7 cellular contexts compared by ENCODE assay signal in the genomic region with DNA sequence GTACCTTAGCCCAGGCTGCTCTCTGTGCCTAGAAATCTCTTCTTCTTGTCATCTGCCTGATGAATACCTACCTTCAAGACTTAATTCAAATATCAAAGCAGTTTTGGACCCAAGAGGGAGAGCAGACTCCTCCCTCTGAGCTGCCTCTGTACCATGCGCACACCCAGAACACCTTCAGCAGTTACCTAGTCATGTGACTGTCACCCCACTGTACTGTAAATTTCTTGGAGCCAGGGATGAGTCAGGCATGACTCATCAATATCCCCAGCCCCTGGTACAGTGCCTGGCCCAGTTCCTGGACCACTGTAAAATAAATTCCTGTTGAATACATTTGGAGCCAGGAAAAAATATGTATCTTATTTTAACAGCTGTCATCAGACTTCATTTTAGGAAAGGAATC.
DNase-seq lines count a peak whose midpoint lies in the region; ATAC-seq, FAIRE-seq and TF ChIP-seq lines count a peak whose summit lies in the region.
"Not testable (repeated sequence)": the region's sequence is repeated elsewhere in the genome, so short reads cannot be mapped to it uniquely, and the experiment has no call there.

No MANE protein-coding gene starts in this region.

- DNase-seq in HCT116 (ENCODE audit: low read depth, low spot score); Panc1 (ENCODE audit: low read depth, low spot score); SK-N-SH; foreskin keratinocyte; stimulated activated effector memory CD8-positive, alpha-beta T cell treated with anti-CD3 and anti-CD28 coated beads, Interleukin-12 subunit alpha, Interleukin-12 subunit beta, amount 100 ng/mL, for 72 hours (ENCODE audit: low spot score in 2 of 2): not testable (repeated sequence)
- DNase-seq in LHCN-M2 (ENCODE audit: low read depth) (peak; percentile 17), bronchial epithelial cell (ENCODE audit: low read depth) (peak; percentile 1)

- H3K36me3 ChIP-seq in HCT116 (ENCODE audit: control insufficient read depth in 1 of 2, insufficient read depth in 2 of 2, low read length in 2 of 2); Panc1 (ENCODE audit: control insufficient read depth, insufficient read depth, low read length); SK-N-SH (replicated peaks in 1 of 2; ENCODE audit: control insufficient read depth in 1 of 2, insufficient read depth in 2 of 2, low read length in 1 of 2); bronchial epithelial cell (ENCODE audit: control insufficient read depth, insufficient read depth, low read length): not testable (repeated sequence)

- H3K9me2 ChIP-seq in HCT116 (ENCODE audit: insufficient read depth); SK-N-SH: not testable (repeated sequence)

- TF ChIP-seq POLR2A in HCT116 (IDR thresholded peaks at IDR 0.05; ENCODE audit: borderline replicate concordance, extremely low read depth, insufficient read depth, insufficient read length) = not testable (repeated sequence)

- peaks cover 4 to 25% of the 10 kb centered on the region in 2 experiments; a peak in 3 of 4 replicates for H3K4me1 ChIP-seq in HCT116 (ENCODE audit: control insufficient read depth in 1 of 2, insufficient read depth in 2 of 2, low read length in 2 of 2)
- H3K4me1 ChIP-seq in Panc1 (ENCODE audit: control insufficient read depth, insufficient read depth, low read length); SK-N-SH (ENCODE audit: control insufficient read depth in 1 of 2, insufficient read depth in 2 of 2, low read depth in 1 of 2, low read length in 1 of 2); foreskin keratinocyte: not testable (repeated sequence)

- not testable (repeated sequence) for TF ChIP-seq EP300 in SK-N-SH (IDR thresholded peaks at IDR 0.05; ENCODE audit: borderline replicate concordance in 1 of 2, low read depth in 1 of 2, low read length in 1 of 2)

- intact Hi-C loops in HCT116 (cut with micrococcal nuclease); Panc1 (cut with micrococcal nuclease; ENCODE audit: unreplicated experiment): not testable (repeated sequence)

- in situ Hi-C loops in Panc1 (cut with HindIII; ENCODE audit: low pct_unique_long_range_greater_than_20kb, low sequenced_read_pairs) = not testable (repeated sequence)

- TF ChIP-seq CTCF in HCT116 (IDR thresholded peaks at IDR 0.05 in 2 of 3, conservative IDR thresholded peaks at IDR 0.05 in 1 of 3; ENCODE audit: borderline replicate concordance in 1 of 3, insufficient read depth in 1 of 3, low read depth in 2 of 3, low read length in 2 of 3); Panc1 (IDR thresholded peaks at IDR 0.05); SK-N-SH (IDR thresholded peaks at IDR 0.05); bronchial epithelial cell (IDR thresholded peaks at IDR 0.05; ENCODE audit: insufficient read depth, low read length, severe bottlenecking); foreskin keratinocyte (conservative IDR thresholded peaks at IDR 0.05): not testable (repeated sequence)

- POLR2A ChIA-PET in HCT116 (lab: Charles Lee); Panc1 (lab: Charles Lee); SK-N-SH (lab: Yijun Ruan, JAX): not testable (repeated sequence)

- H3K4me2 ChIP-seq in HCT116 (ENCODE audit: low read length) = peak overlapping the region; percentile 22
- not testable (repeated sequence) for H3K4me2 ChIP-seq in SK-N-SH

- H3K79me2 ChIP-seq in HCT116 (ENCODE audit: insufficient read depth, low read length); SK-N-SH (ENCODE audit: insufficient read depth): not testable (repeated sequence)

- not testable (repeated sequence) for H3K4me3 ChIP-seq in HCT116 (replicated peaks in 1 of 2; ENCODE audit: low read depth in 1 of 2, low read length in 2 of 2); Panc1 (ENCODE audit: low read depth in 2 of 2, low read length in 2 of 2); SK-N-SH (ENCODE audit: low read depth in 2 of 2, low read length in 1 of 2); bronchial epithelial cell (ENCODE audit: low read depth, low read length)

- H3K9ac ChIP-seq in HCT116 (ENCODE audit: low read length); SK-N-SH: not testable (repeated sequence)

- H3K9me3 ChIP-seq in HCT116 (ENCODE audit: control insufficient read depth in 1 of 2, insufficient read depth in 1 of 2, low read depth in 1 of 2, low read length in 2 of 2); Panc1 (ENCODE audit: control insufficient read depth, insufficient read depth, low read depth, low read length); SK-N-SH: not testable (repeated sequence)

- RAD21 ChIA-PET in HCT116 (lab: Charles Lee; ENCODE audit: low non-redundant PET in 1 of 2, low total read pairs in 2 of 2, uncharacterized antibody in 2 of 2, unreplicated experiment in 2 of 2) = not testable (repeated sequence)

- not testable (repeated sequence) for BruUV-seq in HCT116 (replicated peaks; lab: Mats Ljungman, UMichigan); Panc1 (replicated peaks; lab: Mats Ljungman, UMichigan)

- CTCF ChIA-PET in HCT116 (lab: Charles Lee); Panc1 (lab: Charles Lee); SK-N-SH (lab: Yijun Ruan, JAX): not testable (repeated sequence)

- H3K27me3 ChIP-seq in HCT116 (ENCODE audit: insufficient read depth, low read length); Panc1 (ENCODE audit: control insufficient read depth, insufficient read depth, low read length); SK-N-SH (ENCODE audit: insufficient read depth); bronchial epithelial cell (ENCODE audit: control insufficient read depth, insufficient read depth, low read length); foreskin keratinocyte: not testable (repeated sequence)

- not testable (repeated sequence) for H3K4me1 Mint-ChIP-seq in stimulated activated effector memory CD8-positive, alpha-beta T cell treated with anti-CD3 and anti-CD28 coated beads, Interleukin-12 subunit alpha, Interleukin-12 subunit beta, amount 100 ng/mL, for 72 hours

- 94% methylated on average over 1 of the region's 1 CpG for WGBS in SK-N-SH (ENCODE audit: low lambda C conversion rate)

- not testable (repeated sequence) for H3K36me3 Mint-ChIP-seq in stimulated activated effector memory CD8-positive, alpha-beta T cell treated with anti-CD3 and anti-CD28 coated beads, Interleukin-12 subunit alpha, Interleukin-12 subunit beta, amount 100 ng/mL, for 72 hours

- H3K27ac ChIP-seq in HCT116 (ENCODE audit: low read depth, low read length); Panc1 (ENCODE audit: low read length); SK-N-SH (ENCODE audit: low read depth in 2 of 2, low read length in 1 of 2); foreskin keratinocyte: not testable (repeated sequence)

- not testable (repeated sequence) for TF ChIP-seq RAD21 in HCT116 (IDR thresholded peaks at IDR 0.05; ENCODE audit: low read depth); SK-N-SH (IDR thresholded peaks at IDR 0.05; ENCODE audit: low read length)

- not testable (repeated sequence) for H3F3A ChIP-seq in SK-N-SH (replicated peaks; ENCODE audit: insufficient read depth)

- not testable (repeated sequence) for H3K9me3 Mint-ChIP-seq in stimulated activated effector memory CD8-positive, alpha-beta T cell treated with anti-CD3 and anti-CD28 coated beads, Interleukin-12 subunit alpha, Interleukin-12 subunit beta, amount 100 ng/mL, for 72 hours

- FAIRE-seq in bronchial epithelial cell (lab: Jason Lieb, UNC) = not testable (repeated sequence)

- H3K27ac Mint-ChIP-seq in stimulated activated effector memory CD8-positive, alpha-beta T cell treated with anti-CD3 and anti-CD28 coated beads, Interleukin-12 subunit alpha, Interleukin-12 subunit beta, amount 100 ng/mL, for 72 hours = not testable (repeated sequence)

- H2AFZ ChIP-seq in HCT116 (ENCODE audit: low read depth, low read length, poor library complexity, severe bottlenecking); SK-N-SH (ENCODE audit: low read depth): not testable (repeated sequence)

- not testable (repeated sequence) for H3K4me3 Mint-ChIP-seq in stimulated activated effector memory CD8-positive, alpha-beta T cell treated with anti-CD3 and anti-CD28 coated beads, Interleukin-12 subunit alpha, Interleukin-12 subunit beta, amount 100 ng/mL, for 72 hours

- not testable (repeated sequence) for H4K20me1 ChIP-seq in HCT116 (ENCODE audit: insufficient read depth); SK-N-SH (ENCODE audit: insufficient read depth)

- ATAC-seq in HCT116 = peak; percentile 94
- ATAC-seq in Panc1 = 0 out of 2 replicates have a peak, but pooled peaks have one; percentile 50
- peak; percentile 83 for ATAC-seq in foreskin keratinocyte
- peak; percentile 33 for ATAC-seq in stimulated activated effector memory CD8-positive, alpha-beta T cell treated with anti-CD3 and anti-CD28 coated beads, Interleukin-12 subunit alpha, Interleukin-12 subunit beta, amount 100 ng/mL, for 72 hours

TF ChIP-seq in HCT116, 20 proteins besides CTCF, POLR2A, EP300 and RAD21:
- TF ChIP-seq JUND (IDR thresholded peaks at IDR 0.05) (peak; percentile 61; the same call in 1 of the 2 replicates), FOSL1 (IDR thresholded peaks at IDR 0.05; ENCODE audit: low read depth) (peak; percentile 68)
- TF ChIP-seq, protein P1, sequence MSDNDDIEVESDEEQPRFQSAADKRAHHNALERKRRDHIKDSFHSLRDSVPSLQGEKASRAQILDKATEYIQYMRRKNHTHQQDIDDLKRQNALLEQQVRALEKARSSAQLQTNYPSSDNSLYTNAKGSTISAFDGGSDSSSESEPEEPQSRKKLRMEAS (IDR thresholded peaks at IDR 0.05) = 0 out of 2 replicates have a peak, but pooled peaks have one; percentile 19
TF ChIP-seq in HCT116: peak in this region for 3; not testable (repeated sequence) for 17.

TF ChIP-seq in SK-N-SH, 30 proteins besides CTCF, POLR2A, EP300 and RAD21:
- peak; percentile 36; the same call in 1 of the 2 replicates for TF ChIP-seq FOSL2 (IDR thresholded peaks at IDR 0.05; ENCODE audit: borderline replicate concordance, low read depth)
- peak; percentile 43; the same call in 1 of the 2 replicates for TF ChIP-seq JUND (IDR thresholded peaks at IDR 0.05)

Comparison
In these comparisons a context has a peak if more than half of its experiments do, and no peak if none do; other contexts are left out.
1. ATAC-seq: peak in every context shown above with its lines; median percentile 94 in HCT116; 83 in foreskin keratinocyte; 50 in Panc1; 33 in stimulated activated effector memory CD8-positive, alpha-beta T cell treated with anti-CD3 and anti-CD28 coated beads, Interleukin-12 subunit alpha, Interleukin-12 subunit beta, amount 100 ng/mL, for 72 hours.